6 cellular contexts compared by ENCODE assay signal in the genomic region with DNA sequence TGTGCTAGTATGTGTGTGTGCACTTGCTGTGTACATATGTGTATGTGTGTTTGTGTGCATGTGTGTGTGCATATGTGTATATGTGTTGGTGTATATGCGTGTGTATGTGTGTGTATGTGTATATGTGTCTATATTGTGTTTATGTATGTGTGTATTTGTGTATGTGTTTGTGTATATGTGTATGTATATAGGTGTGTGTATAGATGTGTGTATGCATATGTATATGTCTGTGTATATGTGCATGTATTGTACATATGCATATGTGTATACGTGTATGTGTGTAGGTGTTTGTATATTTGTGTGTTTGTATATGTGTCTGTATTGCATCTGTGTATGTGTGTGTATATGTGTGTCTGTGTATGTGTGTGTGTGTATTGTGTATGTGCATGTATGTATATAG.
"Had no signal": no experiment of that assay in that cellular context is flagged by ENCODE, and none has a peak within 500 bp of the region (broad histone marks: within the 10 kb centered on the region; RNA-seq: fewer than 3 reads in every experiment).

No MANE protein-coding gene starts in this region.

- H3K4me3 ChIP-seq: GM12878 had no signal

- ATAC-seq: GM12878 had no signal

- DNase-seq: GDM1, GF-D8 had no signal

- FAIRE-seq: G401.6, GM18507, GM19239 had no signal
